ENCODE assay signal across 8 cellular contexts in genomic region chr1:19390901-19391595, GRCh38.
DNase-seq lines count a peak whose midpoint lies in the region; ATAC-seq and TF ChIP-seq lines count a peak whose summit lies in the region.

No MANE protein-coding gene starts in this region.

- H3K27me3 ChIP-seq in breast epithelium (no peaks in the 10 kb centered on the region), layer of hippocampus (ENCODE audit: control insufficient read depth, insufficient read depth, low read length) (no peaks in the 10 kb centered on the region)

- no peak for TF ChIP-seq POLR2A in breast epithelium (IDR thresholded peaks at IDR 0.05)

- DNase-seq in AG10803 (ENCODE audit: low read depth): peak; percentile 92
- DNase-seq in HUDEP-2 (lab: John Stamatoyannopoulos, UW; ENCODE audit: unreplicated experiment in 76 of 76): peak in 61 of 76 experiments; percentile 7 to 66 (median 36)
- peak; percentile 68 for DNase-seq in UCSD-AML1 (lab: John Stamatoyannopoulos, UW; ENCODE audit: unreplicated experiment)
- peak in 1 of 2 donors; percentile 57 for DNase-seq in breast epithelium (ENCODE audit: low spot score in 2 of 2)
- peak; percentile 43 to 51 for DNase-seq in stimulated activated CD4-positive, alpha-beta T cell treated with anti-CD3 and anti-CD28 coated beads, Interleukin-2, amount 100 ng/mL, for 48 hours

- intact Hi-C loops in breast epithelium (cut with DNase I; ENCODE audit: low total_unique reads): loop anchor here (1.0 kb wide), 1 partner anchor 13 kb away; no protein-coding TSS in a partner anchor

- TF ChIP-seq CTCF in AG10803 (conservative IDR thresholded peaks at IDR 0.05; ENCODE audit: low read length) (peak; percentile 97), breast epithelium (IDR thresholded peaks at IDR 0.05) (peak; percentile 84 to 87 (median 84))

- peaks cover 7 to 12% of the 10 kb centered on the region in 2 donors for H3K4me1 ChIP-seq in breast epithelium

- H3K9me3 ChIP-seq in breast epithelium: no peaks in the 10 kb centered on the region

- peak overlapping the region; percentile 84 to 90 for H3K27ac ChIP-seq in breast epithelium
- H3K27ac ChIP-seq in layer of hippocampus (ENCODE audit: low read depth, low read length): peak overlapping the region; percentile 71

- no peaks in the 10 kb centered on the region for H3K36me3 ChIP-seq in breast epithelium

- H3K4me3 ChIP-seq in AG10803 (ENCODE audit: low read length): peak overlapping the region; percentile 38
- peak overlapping the region; percentile 5 to 13 (median 8) for H3K4me3 ChIP-seq in breast epithelium

- peak; percentile 65 for ATAC-seq in GM18909 (IDR thresholded peaks at IDR 0.05; ENCODE audit: poor library complexity, unreplicated experiment)
- no peak for ATAC-seq in GM19035 (IDR thresholded peaks at IDR 0.05; ENCODE audit: unreplicated experiment)
